Comparison of ENCODE assay signal across 9 cellular contexts in genomic region chr12:46217686-46218508, GRCh38. TPM values are rescaled to one million over a fixed set of nuclear protein-coding genes. Genes with fewer than 3 reads are reported as not detected.
DNase-seq lines count a peak whose midpoint lies in the region; ATAC-seq, FAIRE-seq and TF ChIP-seq lines count a peak whose summit lies in the region.
"Had no signal": no experiment of that assay in that cellular context is flagged by ENCODE, and none has a peak within 500 bp of the region (broad histone marks: within the 10 kb centered on the region; RNA-seq: fewer than 3 reads in every experiment).

No MANE protein-coding gene starts in this region.

- in situ Hi-C loops in GM13977 (cut with MboI; ENCODE audit: low pct_unique_long_range_greater_than_20kb, low sequenced_read_pairs, unreplicated experiment), result loop anchor here (10.0 kb wide), 1 partner anchor 47 kb away; the partner anchor contains the start of gene SLC38A1

- POLR2A ChIA-PET in activated CD4-positive, alpha-beta memory T cell treated with anti-CD3 and anti-CD28 coated beads for 36 hours (lab: Charles Lee), result interaction anchor here (1.1 to 7.5 kb wide), 6 partner anchors 13 to 54 kb away, joined by 3 to 177 read pairs (median 12); partner anchors contain the start of gene SLC38A1

- H3K4me1 ChIP-seq in parathyroid adenoma (peaks cover 48% of the 10 kb centered on the region), vagina (peaks cover 16% of the 10 kb centered on the region)

- no peak overlapping the region for H2AFZ ChIP-seq in parathyroid adenoma

- H3K27me3 Mint-ChIP-seq in activated CD4-positive, alpha-beta memory T cell treated with anti-CD3 and anti-CD28 coated beads for 36 hours, result no peaks in the 10 kb centered on the region

- peaks cover 95% of the 10 kb centered on the region for H3K4me1 Mint-ChIP-seq in activated CD4-positive, alpha-beta memory T cell treated with anti-CD3 and anti-CD28 coated beads for 36 hours (ENCODE audit: low read depth)

- DNase-seq in GM12891 (ENCODE audit: insufficient read length, low spot score), result no peak
- peak; percentile 75 for DNase-seq in activated CD4-positive, alpha-beta memory T cell treated with anti-CD3 and anti-CD28 coated beads for 36 hours
- no peak for DNase-seq in NCI-H2171 (lab: John Stamatoyannopoulos, UW)
- DNase-seq in GM13977 (ENCODE audit: low spot score), result no peak
- no peak for DNase-seq in vagina (ENCODE audit: extremely low spot score in 2 of 2)

- intact Hi-C loops in activated CD4-positive, alpha-beta memory T cell treated with anti-CD3 and anti-CD28 coated beads for 36 hours (cut with micrococcal nuclease), result loop anchor here (1.0 to 10.0 kb wide), 10 partner anchors 8 to 1597 kb away; partner anchors contain the start of genes HDAC7 and SCAF11
- intact Hi-C loops in vagina (cut with DNase I), result no loop called here

- peak; percentile 86 for FAIRE-seq in GM12891 (lab: Jason Lieb, UNC)

- ATAC-seq in GM21423 (IDR thresholded peaks at IDR 0.05; ENCODE audit: unreplicated experiment) (peak; percentile 64), HG03575 (IDR thresholded peaks at IDR 0.05; ENCODE audit: extremely low read depth, insufficient number of reproducible peaks, low FRiP score, unreplicated experiment) (peak; percentile 46)

- no peak overlapping the region for H3K4me2 ChIP-seq in parathyroid adenoma (ENCODE audit: low read length)

- TF ChIP-seq POLR2A in GM12891 (IDR thresholded peaks at IDR 0.05; ENCODE audit: low read depth, low read length), result no peak
- TF ChIP-seq POLR2A in vagina (IDR thresholded peaks at IDR 0.05), result no peak

- peaks cover 23% of the 10 kb centered on the region for H3K79me2 ChIP-seq in parathyroid adenoma

- no peak overlapping the region for H3K9ac ChIP-seq in parathyroid adenoma

- H3K27ac ChIP-seq in parathyroid adenoma (peak overlapping the region; percentile 87), vagina (no peak overlapping the region)

- no peaks in the 10 kb centered on the region for H3K36me3 ChIP-seq in parathyroid adenoma (ENCODE audit: control insufficient read depth, insufficient read depth, low read length)
- H3K36me3 ChIP-seq in vagina, result no peaks in the 10 kb centered on the region

- TF ChIP-seq CTCF in parathyroid adenoma (IDR thresholded peaks at IDR 0.05) (no peak), GM13977 (IDR thresholded peaks at IDR 0.05; ENCODE audit: extremely low read depth, insufficient read depth, missing control alignments) (no peak), vagina (IDR thresholded peaks at IDR 0.05) (no peak)

- H3K27me3 ChIP-seq in parathyroid adenoma (ENCODE audit: control insufficient read depth, insufficient read depth, low read length) (no peaks in the 10 kb centered on the region), vagina (no peaks in the 10 kb centered on the region)

- no peaks in the 10 kb centered on the region for H3K9me3 ChIP-seq in parathyroid adenoma (ENCODE audit: control insufficient read depth, low read length)
- H3K9me3 ChIP-seq in vagina, result no peaks in the 10 kb centered on the region

- H3K4me3 Mint-ChIP-seq in activated CD4-positive, alpha-beta memory T cell treated with anti-CD3 and anti-CD28 coated beads for 36 hours, result peak overlapping the region; percentile 61
- H3K4me3 Mint-ChIP-seq: dendritic cell treated with granulocyte-macrophage colony-stimulating factor and Interleukin-4, amounts not matched to agents 40 ng/mL and 50 ng/mL, for 4 days had no signal

- no peaks in the 10 kb centered on the region for H3K9me3 Mint-ChIP-seq in activated CD4-positive, alpha-beta memory T cell treated with anti-CD3 and anti-CD28 coated beads for 36 hours
- H3K9me3 Mint-ChIP-seq: dendritic cell treated with granulocyte-macrophage colony-stimulating factor and Interleukin-4, amounts not matched to agents 40 ng/mL and 50 ng/mL, for 4 days had no signal

- peak overlapping the region; percentile 98 for H3K27ac Mint-ChIP-seq in activated CD4-positive, alpha-beta memory T cell treated with anti-CD3 and anti-CD28 coated beads for 36 hours
- H3K27ac Mint-ChIP-seq: dendritic cell treated with granulocyte-macrophage colony-stimulating factor and Interleukin-4, amounts not matched to agents 40 ng/mL and 50 ng/mL, for 4 days had no signal

- H3K4me3 ChIP-seq in parathyroid adenoma (ENCODE audit: low read depth, low read length) (no peak overlapping the region), vagina (no peak overlapping the region)

- H3K36me3 Mint-ChIP-seq in activated CD4-positive, alpha-beta memory T cell treated with anti-CD3 and anti-CD28 coated beads for 36 hours, result peaks cover 59% of the 10 kb centered on the region

- CTCF ChIA-PET in activated CD4-positive, alpha-beta memory T cell treated with anti-CD3 and anti-CD28 coated beads for 36 hours (lab: Charles Lee), result interaction anchor here (0.7 to 3.0 kb wide), 6 partner anchors 10 to 443 kb away, joined by 3 to 14 read pairs (median 4); partner anchors contain the start of gene SLC38A1

TF ChIP-seq in GM12891, 5 proteins besides CTCF, POLR2A, EP300 and RAD21:
- TF ChIP-seq PAX5 (IDR thresholded peaks at IDR 0.05; ENCODE audit: insufficient read depth, low read length, severe bottlenecking) (no peak), POLR2AphosphoS5 (IDR thresholded peaks at IDR 0.05; ENCODE audit: low read depth, low read length) (no peak; the same call in 1 of the 2 replicates), POU2F2 (IDR thresholded peaks at IDR 0.05; ENCODE audit: low read depth, low read length) (peak; percentile 77; the same call in 1 of the 2 replicates), SPI1 (IDR thresholded peaks at IDR 0.05; ENCODE audit: low read depth, low read length) (peak; percentile 99), TAF1 (IDR thresholded peaks at IDR 0.05; ENCODE audit: low read depth, low read length) (no peak)
TF ChIP-seq in GM12891: peak in this region for 2.

RNA-seq across cellular contexts. Expression of gene SLC38A1, which starts 50.9 kb away (rescaled TPM):
- 43.1 TPM for polyA plus RNA-seq in GM12891 (2012; ENCODE audit: low read depth, missing spikeins)
- total RNA-seq in activated CD4-positive, alpha-beta memory T cell treated with anti-CD3 and anti-CD28 coated beads for 36 hours, result 100 to 1,000 TPM; 142 TPM
- total RNA-seq in vagina, result 44.7 TPM
